Comparison of ENCODE assay signal across 16 cellular contexts in the genomic region with DNA sequence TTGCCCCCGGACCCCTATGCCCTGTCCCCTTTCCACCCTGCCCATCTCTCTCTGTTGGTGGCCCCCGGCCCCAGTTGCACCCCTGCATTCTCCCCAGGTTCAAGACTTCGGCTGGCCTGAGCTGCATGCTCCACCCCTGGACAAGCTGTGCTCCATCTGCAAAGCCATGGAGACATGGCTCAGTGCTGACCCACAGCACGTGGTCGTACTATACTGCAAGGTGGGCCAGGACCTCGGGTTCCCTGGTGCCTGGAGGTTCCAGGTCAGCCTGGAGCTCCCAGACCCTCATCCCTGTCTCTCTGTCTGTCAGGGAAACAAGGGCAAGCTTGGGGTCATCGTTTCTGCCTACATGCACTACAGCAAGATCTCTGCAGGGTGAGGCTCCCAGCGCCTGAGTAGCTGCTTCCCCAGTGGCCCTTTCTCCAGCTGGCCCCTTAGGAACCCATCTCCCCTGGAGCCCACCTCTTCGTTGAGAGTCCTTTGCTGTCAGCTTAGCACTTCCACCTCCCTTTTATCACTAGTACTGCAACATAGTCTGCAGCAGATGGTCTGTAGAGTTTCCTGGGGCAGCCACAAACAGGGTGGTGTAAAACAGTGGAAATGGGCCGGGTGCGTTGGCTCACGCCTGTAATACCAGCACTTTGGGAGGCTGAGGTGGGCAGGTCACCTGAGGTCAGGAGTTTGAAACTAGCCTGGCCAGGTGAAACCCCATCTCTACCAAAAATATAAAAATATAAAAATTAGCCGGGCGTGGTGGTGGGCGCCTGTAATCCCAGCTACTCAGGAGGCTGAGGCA. TPM values are rescaled to one million over a fixed set of nuclear protein-coding genes. Genes with fewer than 3 reads are reported as not detected.
DNase-seq lines count a peak whose midpoint lies in the region; ATAC-seq, FAIRE-seq and TF ChIP-seq lines count a peak whose summit lies in the region.
"Had no signal": no experiment of that assay in that cellular context is flagged by ENCODE, and none has a peak within 500 bp of the region (broad histone marks: within the 10 kb centered on the region; RNA-seq: fewer than 3 reads in every experiment).

No MANE protein-coding gene starts in this region.

- ATAC-seq in gastrocnemius medialis = no peak
- ATAC-seq: A549 had no signal

- peaks cover 0 to 32% of the 10 kb centered on the region in 2 donors for H3K36me3 ChIP-seq in gastrocnemius medialis
- H3K36me3 ChIP-seq: breast epithelium had no signal

- H3K4me1 ChIP-seq in gastrocnemius medialis = peaks cover 46 to 49% of the 10 kb centered on the region in 2 donors

- H3K4me3 Mint-ChIP-seq in T-helper 1 cell treated with Interleukin-12 subunit alpha and Interleukin-12 subunit beta and Interleukin-4 antibody, amounts not matched to agents 30 μg/mL and 1 μg/mL, for 36 hours = peak overlapping the region; percentile 53
- H3K4me3 Mint-ChIP-seq in immature natural killer cell = peak overlapping the region; percentile 63 to 77 (median 72)
- H3K4me3 Mint-ChIP-seq: stimulated activated naive CD8-positive, alpha-beta T cell treated with anti-CD3 and anti-CD28 coated beads, Interleukin-15, Interleukin-2, amounts not matched to agents 100 ng/mL and 50 ng/mL, for 24 hours had no signal

- CTCF ChIA-PET in RWPE1 (lab: Yijun Ruan, JAX) = interaction anchor here (3.4 kb wide), 1 partner anchor 10 kb away, joined by 32 read pairs; no protein-coding TSS in a partner anchor

- intact Hi-C loops in gastrocnemius medialis (cut with DNase I; ENCODE audit: low total_unique reads) = loop anchor here (10.0 kb wide), 1 partner anchor 399 kb away; a partner anchor contains a TSS

- no peaks in the 10 kb centered on the region for H3K27me3 ChIP-seq in gastrocnemius medialis
- H3K27me3 ChIP-seq: breast epithelium had no signal

- no peaks in the 10 kb centered on the region for H3K36me3 Mint-ChIP-seq in T-helper 1 cell treated with Interleukin-12 subunit alpha and Interleukin-12 subunit beta and Interleukin-4 antibody, amounts not matched to agents 30 μg/mL and 1 μg/mL, for 36 hours (ENCODE audit: low read depth)
- H3K36me3 Mint-ChIP-seq in immature natural killer cell = no peaks in the 10 kb centered on the region

- peaks cover 17% of the 10 kb centered on the region for H3K4me1 Mint-ChIP-seq in T-helper 1 cell treated with Interleukin-12 subunit alpha and Interleukin-12 subunit beta and Interleukin-4 antibody, amounts not matched to agents 30 μg/mL and 1 μg/mL, for 36 hours (ENCODE audit: low read depth)
- H3K4me1 Mint-ChIP-seq in immature natural killer cell = peaks cover 27 to 28% of the 10 kb centered on the region in 2 donors

- in situ Hi-C loops in gastrocnemius medialis (cut with MboI; ENCODE audit: low sequenced_read_pairs in 4 of 4) = loop anchor here in 1 of 4 donors (25.0 kb wide), 1 partner anchor 132 kb away; a partner anchor contains a TSS

- H3K4me3 ChIP-seq in gastrocnemius medialis = no peak overlapping the region
- H3K4me3 ChIP-seq: A549, breast epithelium had no signal

- no peak for TF ChIP-seq POLR2A in gastrocnemius medialis (IDR thresholded peaks at IDR 0.05)

- H3K27ac Mint-ChIP-seq in T-helper 1 cell treated with Interleukin-12 subunit alpha and Interleukin-12 subunit beta and Interleukin-4 antibody, amounts not matched to agents 30 μg/mL and 1 μg/mL, for 36 hours = no peak overlapping the region
- H3K27ac Mint-ChIP-seq in immature natural killer cell = peak overlapping the region; percentile 48 to 80 (median 70)
- H3K27ac Mint-ChIP-seq: stimulated activated naive CD8-positive, alpha-beta T cell treated with anti-CD3 and anti-CD28 coated beads, Interleukin-15, Interleukin-2, amounts not matched to agents 100 ng/mL and 50 ng/mL, for 24 hours had no signal

- no peak for FAIRE-seq in D721Med (lab: Jason Lieb, UNC)
- FAIRE-seq: A549 had no signal

- TF ChIP-seq CTCF in RWPE1 (conservative IDR thresholded peaks at IDR 0.05; ENCODE audit: low read depth) (no peak), gastrocnemius medialis (IDR thresholded peaks at IDR 0.05 in 4 of 5, conservative IDR thresholded peaks at IDR 0.05 in 1 of 5) (no peak), D721Med (IDR thresholded peaks at IDR 0.05; ENCODE audit: insufficient read depth, missing control alignments) (no peak)

- DNase-seq in T-helper 1 cell = no peak
- no peak for DNase-seq in RWPE1 (ENCODE audit: low spot score)
- no peak for DNase-seq in immature natural killer cell
- DNase-seq in gastrocnemius medialis = no peak
- DNase-seq in NCI-H2081 treated with DMSO at 0.1 percent for 48 hours (lab: John Stamatoyannopoulos, UW) = no peak
- DNase-seq in DMS53 treated with DMSO at 0.1 percent for 48 hours (lab: John Stamatoyannopoulos, UW; ENCODE audit: unreplicated experiment) = no peak
- DNase-seq in D721Med (ENCODE audit: insufficient read length, low spot score) = no peak
- DNase-seq: EL; KG1; stimulated activated CD4-positive, alpha-beta T cell treated with anti-CD3 and anti-CD28 coated beads, Interleukin-2, amount 100 ng/mL, for 24 hours; SW 1271 had no signal

- POLR2A ChIA-PET in RWPE1 (lab: Yijun Ruan, JAX; ENCODE audit: low non-redundant PET) = no interaction called here

- H3K27me3 Mint-ChIP-seq in T-helper 1 cell treated with Interleukin-12 subunit alpha and Interleukin-12 subunit beta and Interleukin-4 antibody, amounts not matched to agents 30 μg/mL and 1 μg/mL, for 36 hours (ENCODE audit: low read depth) = peaks cover 4% of the 10 kb centered on the region
- peaks cover 0 to 4% (median 0%) of the 10 kb centered on the region in 3 donors for H3K27me3 Mint-ChIP-seq in immature natural killer cell (ENCODE audit: low read depth in 3 of 3)
- H3K27me3 Mint-ChIP-seq: stimulated activated naive CD8-positive, alpha-beta T cell treated with anti-CD3 and anti-CD28 coated beads, Interleukin-15, Interleukin-2, amounts not matched to agents 100 ng/mL and 50 ng/mL, for 24 hours had no signal

- no peaks in the 10 kb centered on the region for H3K9me3 ChIP-seq in gastrocnemius medialis
- H3K9me3 ChIP-seq: A549, breast epithelium had no signal

- H3K27ac ChIP-seq in RWPE1 (peak overlapping the region; percentile 99), gastrocnemius medialis (peak overlapping the region; percentile 99 to 100 (median 100))

- H3K9me3 Mint-ChIP-seq in T-helper 1 cell treated with Interleukin-12 subunit alpha and Interleukin-12 subunit beta and Interleukin-4 antibody, amounts not matched to agents 30 μg/mL and 1 μg/mL, for 36 hours = no peaks in the 10 kb centered on the region
- H3K9me3 Mint-ChIP-seq in immature natural killer cell = no peaks in the 10 kb centered on the region
- H3K9me3 Mint-ChIP-seq: stimulated activated naive CD8-positive, alpha-beta T cell treated with anti-CD3 and anti-CD28 coated beads, Interleukin-15, Interleukin-2, amounts not matched to agents 100 ng/mL and 50 ng/mL, for 24 hours had no signal

RNA-seq across cellular contexts. Expression of a gene that starts 5.8 kb away (rescaled TPM):
- polyA plus RNA-seq in immature natural killer cell = not detected
- total RNA-seq in gastrocnemius medialis = 100 to 1,000 TPM in 1 of 4 donors, 10 to 100 TPM in 3; 74.4 to 114 (median 91.9) TPM

RNA-seq across cellular contexts. Expression of a gene that starts 23.5 kb away (rescaled TPM):
- polyA plus RNA-seq in immature natural killer cell = 10 to 100 TPM; 35.6 to 70.4 (median 59.6) TPM
- 10 to 100 TPM; 15.9 to 29.5 (median 25.5) TPM for total RNA-seq in gastrocnemius medialis

RNA-seq across cellular contexts. Expression of a gene that starts 41.8 kb away (rescaled TPM):
- 1 to 10 TPM in 1 of 3 donors, under 1 TPM in 1, not detected in 1; 0.69 to 2.1 TPM for polyA plus RNA-seq in immature natural killer cell
- total RNA-seq in gastrocnemius medialis = 100 to 1,000 TPM in 1 of 4 donors, 10 to 100 TPM in 3; 67.3 to 143 (median 77.4) TPM
- polyA plus RNA-seq: neural cell had no signal

RNA-seq across cellular contexts. Expression of a gene that starts 47.6 kb away (rescaled TPM):
- not detected for polyA plus RNA-seq in immature natural killer cell
- total RNA-seq in gastrocnemius medialis = not detected
- polyA plus RNA-seq: neural cell had no signal

RNA-seq across cellular contexts. Expression of a gene that starts 49.4 kb away (rescaled TPM):
- 10 to 100 TPM; 57.2 to 83.4 (median 69.2) TPM for polyA plus RNA-seq in immature natural killer cell
- 100 to 1,000 TPM; 667 to 821 (median 740) TPM for total RNA-seq in gastrocnemius medialis
